8 cellular contexts compared by ENCODE assay signal in genomic region chr22:41946360-41947180, GRCh38.
DNase-seq lines count a peak whose midpoint lies in the region; ATAC-seq lines count a peak whose summit lies in the region.

CENPM (minus strand) TSS chr22:41947152; CDS start chr22:41947076, 76 bp downstream.

- DNase-seq in Ammon's horn (ENCODE audit: low spot score) (peak; percentile 95), NCI-H446 treated with DMSO at 0.1 percent for 48 hours (lab: John Stamatoyannopoulos, UW) (peak; percentile 95), cerebellar nuclear complex (lab: John Stamatoyannopoulos, UW) (peak; percentile 51 to 74), islet precursor cell (peak; percentile 99)
- peak; percentile 93 for DNase-seq in activated CD4-positive, CD25-positive, alpha-beta regulatory T cell treated with anti-CD3 and anti-CD28 coated beads, Interleukin-2, amount 50 U/mL, for 72 hours
- DNase-seq in stimulated activated CD4-positive, alpha-beta T cell treated with anti-CD3 and anti-CD28 coated beads, Interleukin-12 subunit alpha, Interleukin-12 subunit beta, amount 100 ng/mL, for 4 hours, result peak; percentile 90

- peak; percentile 81 for ATAC-seq in GM19043 (IDR thresholded peaks at IDR 0.05; ENCODE audit: low read depth, unreplicated experiment)
- peak; percentile 81 for ATAC-seq in HG03354 (IDR thresholded peaks at IDR 0.05; ENCODE audit: poor library complexity, severe bottlenecking, unreplicated experiment)

Comparison
In these comparisons a context has a peak if more than half of its experiments do, and no peak if none do; other contexts are left out.
1. Peak in every context shown above with its lines: DNase-seq and ATAC-seq.